ENCODE assay signal across 22 cellular contexts in genomic region chr17:66634193-66634592, GRCh38.
A peak's percentile ranks its signal among the peaks of the same experiment; 100 is the strongest.
DNase-seq lines count a peak whose midpoint lies in the region; ATAC-seq and TF ChIP-seq lines count a peak whose summit lies in the region.
"Had no signal": no experiment of that assay in that cellular context is flagged by ENCODE, and none has a peak within 500 bp of the region (broad histone marks: within the 10 kb centered on the region; RNA-seq: fewer than 3 reads in every experiment).

No MANE protein-coding gene starts in this region.

- no peaks in the 10 kb centered on the region for H3K27me3 Mint-ChIP-seq in T-helper 2 cell treated with Interferon-gamma antibody and Interleukin-4, amounts not matched to agents 5 μg/mL and 100 μg/mL, for 36 hours (ENCODE audit: low read depth)
- no peaks in the 10 kb centered on the region for H3K27me3 Mint-ChIP-seq in stimulated activated naive CD8-positive, alpha-beta T cell treated with anti-CD3 and anti-CD28 coated beads, Interleukin-15, Interleukin-2, amounts not matched to agents 100 ng/mL and 50 ng/mL, for 24 hours
- H3K27me3 Mint-ChIP-seq in activated T-helper 2 cell treated with anti-CD3 and anti-CD28 coated beads, Interferon-gamma antibody, Interleukin-2, Interleukin-4, amounts not matched to agents 10 μg/mL and 5 μg/mL and 100 μg/mL, durations not matched to agents 14 hours and 24 hours and 36 hours (ENCODE audit: low read depth), result no peaks in the 10 kb centered on the region
- no peaks in the 10 kb centered on the region for H3K27me3 Mint-ChIP-seq in GM23338 (ENCODE audit: insufficient read depth, low read depth, poor library complexity)
- H3K27me3 Mint-ChIP-seq: B cell had no signal

- peaks cover 39% of the 10 kb centered on the region for H3K4me1 Mint-ChIP-seq in T-helper 2 cell treated with Interferon-gamma antibody and Interleukin-4, amounts not matched to agents 5 μg/mL and 100 μg/mL, for 36 hours (ENCODE audit: low read depth)
- H3K4me1 Mint-ChIP-seq in stimulated activated naive CD8-positive, alpha-beta T cell treated with anti-CD3 and anti-CD28 coated beads, Interleukin-15, Interleukin-2, amounts not matched to agents 100 ng/mL and 50 ng/mL, for 24 hours (ENCODE audit: low read depth), result peaks cover 70% of the 10 kb centered on the region
- peaks cover 70% of the 10 kb centered on the region for H3K4me1 Mint-ChIP-seq in activated T-helper 2 cell treated with anti-CD3 and anti-CD28 coated beads, Interferon-gamma antibody, Interleukin-2, Interleukin-4, amounts not matched to agents 10 μg/mL and 5 μg/mL and 100 μg/mL, durations not matched to agents 14 hours and 24 hours and 36 hours (ENCODE audit: low read depth)
- H3K4me1 Mint-ChIP-seq in GM23338, result no peaks in the 10 kb centered on the region
- H3K4me1 Mint-ChIP-seq: B cell had no signal

- no peak overlapping the region for H3K4me2 ChIP-seq in GM23338
- H3K4me2 ChIP-seq: KMS-11 had no signal

- no peak overlapping the region for H2AFZ ChIP-seq in GM23338

- peak overlapping the region; percentile 47 for H3K27ac Mint-ChIP-seq in T-helper 2 cell treated with Interferon-gamma antibody and Interleukin-4, amounts not matched to agents 5 μg/mL and 100 μg/mL, for 36 hours
- H3K27ac Mint-ChIP-seq in stimulated activated naive CD8-positive, alpha-beta T cell treated with anti-CD3 and anti-CD28 coated beads, Interleukin-15, Interleukin-2, amounts not matched to agents 100 ng/mL and 50 ng/mL, for 24 hours, result peak overlapping the region; percentile 92
- peak overlapping the region; percentile 85 for H3K27ac Mint-ChIP-seq in activated T-helper 2 cell treated with anti-CD3 and anti-CD28 coated beads, Interferon-gamma antibody, Interleukin-2, Interleukin-4, amounts not matched to agents 10 μg/mL and 5 μg/mL and 100 μg/mL, durations not matched to agents 14 hours and 24 hours and 36 hours
- H3K27ac Mint-ChIP-seq in GM23338, result no peak overlapping the region
- H3K27ac Mint-ChIP-seq: B cell, CD14-positive monocyte had no signal

- DNase-seq in T-helper 2 cell treated with Interferon-gamma antibody and Interleukin-4, amounts not matched to agents 5 μg/mL and 100 μg/mL, for 36 hours (ENCODE audit: low spot score), result no peak
- no peak for DNase-seq in T-helper 2 cell
- DNase-seq in stimulated activated naive CD8-positive, alpha-beta T cell treated with anti-CD3 and anti-CD28 coated beads, Interleukin-15, Interleukin-2, amounts not matched to agents 100 U/mL and 50 U/mL, for 24 hours, result no peak
- no peak for DNase-seq in activated T-helper 2 cell treated with anti-CD3 and anti-CD28 coated beads, Interferon-gamma antibody, Interleukin-2, Interleukin-4, amounts not matched to agents 10 μg/mL and 5 μg/mL and 100 μg/mL, durations not matched to agents 14 hours and 24 hours and 36 hours (ENCODE audit: low spot score)
- DNase-seq in GM23338 (ENCODE audit: low spot score), result no peak
- DNase-seq: DMS53, GDM1, IMR-90, NCI-H1105, NCI-H146, NCI-H2029, NCI-H345, NCI-H524, NCI-H82, OCI-M1 had no signal

- H3K36me3 Mint-ChIP-seq in T-helper 2 cell treated with Interferon-gamma antibody and Interleukin-4, amounts not matched to agents 5 μg/mL and 100 μg/mL, for 36 hours (ENCODE audit: low read depth), result peaks cover 4% of the 10 kb centered on the region
- H3K36me3 Mint-ChIP-seq in stimulated activated naive CD8-positive, alpha-beta T cell treated with anti-CD3 and anti-CD28 coated beads, Interleukin-15, Interleukin-2, amounts not matched to agents 100 ng/mL and 50 ng/mL, for 24 hours (ENCODE audit: low read depth), result peaks cover 32% of the 10 kb centered on the region
- H3K36me3 Mint-ChIP-seq in activated T-helper 2 cell treated with anti-CD3 and anti-CD28 coated beads, Interferon-gamma antibody, Interleukin-2, Interleukin-4, amounts not matched to agents 10 μg/mL and 5 μg/mL and 100 μg/mL, durations not matched to agents 14 hours and 24 hours and 36 hours (ENCODE audit: low read depth), result peaks cover 24% of the 10 kb centered on the region
- no peaks in the 10 kb centered on the region for H3K36me3 Mint-ChIP-seq in GM23338 (ENCODE audit: low read depth)

- no peaks in the 10 kb centered on the region for H3K79me2 ChIP-seq in GM23338 (replicated peaks; ENCODE audit: insufficient read depth)

- ATAC-seq in stimulated activated naive CD8-positive, alpha-beta T cell treated with anti-CD3 and anti-CD28 coated beads, Interleukin-15, Interleukin-2, amounts not matched to agents 100 U/mL and 50 U/mL, for 24 hours, result no peak
- ATAC-seq in GM23338, result no peak
- ATAC-seq in HG02852 (IDR thresholded peaks at IDR 0.05; ENCODE audit: unreplicated experiment), result no peak
- ATAC-seq: HCT116 had no signal

- no peaks in the 10 kb centered on the region for H4K20me1 ChIP-seq in GM23338 (replicated peaks; ENCODE audit: insufficient read depth)

- no peaks in the 10 kb centered on the region for H3K9me3 Mint-ChIP-seq in T-helper 2 cell treated with Interferon-gamma antibody and Interleukin-4, amounts not matched to agents 5 μg/mL and 100 μg/mL, for 36 hours
- no peaks in the 10 kb centered on the region for H3K9me3 Mint-ChIP-seq in stimulated activated naive CD8-positive, alpha-beta T cell treated with anti-CD3 and anti-CD28 coated beads, Interleukin-15, Interleukin-2, amounts not matched to agents 100 ng/mL and 50 ng/mL, for 24 hours
- H3K9me3 Mint-ChIP-seq in activated T-helper 2 cell treated with anti-CD3 and anti-CD28 coated beads, Interferon-gamma antibody, Interleukin-2, Interleukin-4, amounts not matched to agents 10 μg/mL and 5 μg/mL and 100 μg/mL, durations not matched to agents 14 hours and 24 hours and 36 hours, result no peaks in the 10 kb centered on the region
- no peaks in the 10 kb centered on the region for H3K9me3 Mint-ChIP-seq in GM23338
- H3K9me3 Mint-ChIP-seq: CD14-positive monocyte had no signal

- no peak overlapping the region for H3K27ac ChIP-seq in GM23338 (ENCODE audit: low read depth)
- H3K27ac ChIP-seq: KMS-11, SJSA1 had no signal

- intact Hi-C loops in activated T-helper 2 cell treated with anti-CD3 and anti-CD28 coated beads, Interferon-gamma antibody, Interleukin-2, Interleukin-4, amounts not matched to agents 10 μg/mL and 5 μg/mL and 100 μg/mL, durations not matched to agents 14 hours and 24 hours and 36 hours (cut with micrococcal nuclease), result loop anchor here (5.0 kb wide), 5 partner anchors 62 to 377 kb away; no protein-coding TSS in a partner anchor

- no peak for TF ChIP-seq CTCF in GM23338 (conservative IDR thresholded peaks at IDR 0.05; ENCODE audit: low read depth in 2 of 2)

- no peaks in the 10 kb centered on the region for H3K27me3 ChIP-seq in GM23338 (ENCODE audit: insufficient read depth)
- H3K27me3 ChIP-seq: SJSA1 had no signal

- H3K4me1 ChIP-seq in GM23338 (ENCODE audit: insufficient read depth), result no peaks in the 10 kb centered on the region
- H3K4me1 ChIP-seq: SJSA1 had no signal

- H3K9me2 ChIP-seq in GM23338 (ENCODE audit: insufficient read depth), result 0 out of 2 replicates have a peak, but pooled peaks cover 9% of the 10 kb centered on the region

- H3F3A ChIP-seq in GM23338 (replicated peaks; ENCODE audit: low read depth), result no peaks in the 10 kb centered on the region

- H3K4me3 ChIP-seq in GM23338, result no peak overlapping the region
- H3K4me3 ChIP-seq: SJSA1 had no signal

- no peak overlapping the region for H3K4me3 Mint-ChIP-seq in T-helper 2 cell treated with Interferon-gamma antibody and Interleukin-4, amounts not matched to agents 5 μg/mL and 100 μg/mL, for 36 hours
- H3K4me3 Mint-ChIP-seq in stimulated activated naive CD8-positive, alpha-beta T cell treated with anti-CD3 and anti-CD28 coated beads, Interleukin-15, Interleukin-2, amounts not matched to agents 100 ng/mL and 50 ng/mL, for 24 hours, result peak overlapping the region; percentile 47
- peak overlapping the region; percentile 31 for H3K4me3 Mint-ChIP-seq in activated T-helper 2 cell treated with anti-CD3 and anti-CD28 coated beads, Interferon-gamma antibody, Interleukin-2, Interleukin-4, amounts not matched to agents 10 μg/mL and 5 μg/mL and 100 μg/mL, durations not matched to agents 14 hours and 24 hours and 36 hours (ENCODE audit: low read depth)
- H3K4me3 Mint-ChIP-seq in GM23338, result no peak overlapping the region
- H3K4me3 Mint-ChIP-seq: B cell, CD14-positive monocyte had no signal

- H3K36me3 ChIP-seq in GM23338 (ENCODE audit: insufficient read depth), result no peaks in the 10 kb centered on the region
- H3K36me3 ChIP-seq: SJSA1 had no signal

TF ChIP-seq in GM23338, 12 proteins besides CTCF, POLR2A, EP300 and RAD21 (continues in another document):
- TF ChIP-seq REST (IDR thresholded peaks at IDR 0.05; ENCODE audit: unreplicated experiment) (no peak), POLR2AphosphoS5 (IDR thresholded peaks at IDR 0.05; ENCODE audit: low read depth) (no peak), ETS1 (IDR thresholded peaks at IDR 0.05) (no peak)

Comparison
In these comparisons a context has a peak if more than half of its experiments do, and no peak if none do; other contexts are left out.
1. H3K4me3 Mint-ChIP-seq: peak in stimulated activated naive CD8-positive, alpha-beta T cell treated with anti-CD3 and anti-CD28 coated beads, Interleukin-15, Interleukin-2, amounts not matched to agents 100 ng/mL and 50 ng/mL, for 24 hours (single experiment) and activated T-helper 2 cell treated with anti-CD3 and anti-CD28 coated beads, Interferon-gamma antibody, Interleukin-2, Interleukin-4, amounts not matched to agents 10 μg/mL and 5 μg/mL and 100 μg/mL, durations not matched to agents 14 hours and 24 hours and 36 hours (single experiment); none in T-helper 2 cell treated with Interferon-gamma antibody and Interleukin-4, amounts not matched to agents 5 μg/mL and 100 μg/mL, for 36 hours (single experiment) and GM23338 (single experiment).